In genomic region chr5:90855296-90855990, GRCh38 we compare ENCODE assay signal across 1 cellular context.
TF ChIP-seq lines count a peak whose summit lies in the region.

No MANE protein-coding gene starts in this region.

TF ChIP-seq in H1, 55 proteins besides CTCF, POLR2A, EP300 and RAD21:
- TF ChIP-seq NRF1 (IDR thresholded peaks at IDR 0.05; ENCODE audit: low read depth, low read length) (no peak), EZH2 (IDR thresholded peaks at IDR 0.05; ENCODE audit: low read depth, low read length, severe bottlenecking) (no peak), NANOG (IDR thresholded peaks at IDR 0.05; ENCODE audit: insufficient read depth, low read depth, low read length, poor library complexity, severe bottlenecking) (no peak), JUN (IDR thresholded peaks at IDR 0.05; ENCODE audit: low read depth, low read length) (no peak), GABPA (IDR thresholded peaks at IDR 0.05; ENCODE audit: borderline replicate concordance, insufficient read depth, low read length) (no peak), CEBPB (IDR thresholded peaks at IDR 0.05; ENCODE audit: low read depth, low read length) (no peak), HDAC6 (IDR thresholded peaks at IDR 0.05; ENCODE audit: low read depth, low read length) (no peak), ATF3 (IDR thresholded peaks at IDR 0.05; ENCODE audit: insufficient read depth, low read depth, low read length) (no peak), JUND (IDR thresholded peaks at IDR 0.05; ENCODE audit: low read length) (no peak), SIRT6 (IDR thresholded peaks at IDR 0.05; ENCODE audit: low read length) (no peak)
